Comparison of ENCODE assay signal across 18 cellular contexts in genomic region chr2:227876536-227876882, GRCh38. TPM values are rescaled to one million over a fixed set of nuclear protein-coding genes. Genes with fewer than 3 reads are reported as not detected.
DNase-seq lines count a peak whose midpoint lies in the region; ATAC-seq and TF ChIP-seq lines count a peak whose summit lies in the region.
"Had no signal": no experiment of that assay in that cellular context is flagged by ENCODE, and none has a peak within 500 bp of the region (broad histone marks: within the 10 kb centered on the region; RNA-seq: fewer than 3 reads in every experiment).

No MANE protein-coding gene starts in this region.

- CTCF ChIA-PET in activated CD8-positive, alpha-beta T cell treated with anti-CD3 and anti-CD28 coated beads for 36 hours (lab: Charles Lee): no interaction called here

- POLR2A ChIA-PET in activated CD8-positive, alpha-beta T cell treated with anti-CD3 and anti-CD28 coated beads for 36 hours (lab: Charles Lee): no interaction called here

- no peaks in the 10 kb centered on the region for H3K36me3 Mint-ChIP-seq in activated CD8-positive, alpha-beta T cell treated with anti-CD3 and anti-CD28 coated beads for 36 hours (ENCODE audit: low read depth)

- no peaks in the 10 kb centered on the region for H3K36me3 ChIP-seq in uterus
- H3K36me3 ChIP-seq: MG63 had no signal

- no peak for TF ChIP-seq POLR2A in uterus (IDR thresholded peaks at IDR 0.05)

- H3K4me3 ChIP-seq in uterus: no peak overlapping the region
- H3K4me3 ChIP-seq: MG63 had no signal

- H3K9me3 ChIP-seq in uterus: no peaks in the 10 kb centered on the region
- H3K9me3 ChIP-seq: MG63 had no signal

- intact Hi-C loops in activated CD8-positive, alpha-beta T cell treated with anti-CD3 and anti-CD28 coated beads for 36 hours (cut with micrococcal nuclease): no loop called here
- intact Hi-C loops in uterus (cut with DNase I; ENCODE audit: low total_unique reads): no loop called here

- ATAC-seq in SK-N-SH treated with all-trans-retinoic acid at 6 μM for 48 hours: peak; percentile 56
- no peak for ATAC-seq in activated CD8-positive, alpha-beta T cell treated with anti-CD3 and anti-CD28 coated beads for 36 hours
- ATAC-seq: HepG2 had no signal

- H3K9me3 Mint-ChIP-seq in activated CD8-positive, alpha-beta T cell treated with anti-CD3 and anti-CD28 coated beads for 36 hours: no peaks in the 10 kb centered on the region

- peak; percentile 33 for DNase-seq in 8988T
- peak; percentile 43 for DNase-seq in ELR (ENCODE audit: low read depth)
- DNase-seq in iris pigment epithelial cell (ENCODE audit: low read depth): peak; percentile 28
- no peak for DNase-seq in activated CD8-positive, alpha-beta T cell treated with anti-CD3 and anti-CD28 coated beads for 36 hours
- DNase-seq in iPS-NIHi11 (ENCODE audit: low spot score): no peak
- DNase-seq in uterus: no peak
- DNase-seq in COLO668 (lab: John Stamatoyannopoulos, UW; ENCODE audit: unreplicated experiment): no peak
- DNase-seq: AML-193, DMS79 treated with DMSO at 0.1 percent for 48 hours, NCI-H1105, NCI-H1930, NCI-H2171, NCI-H524, OCI-M1 had no signal

- H3K27ac Mint-ChIP-seq in activated CD8-positive, alpha-beta T cell treated with anti-CD3 and anti-CD28 coated beads for 36 hours: no peak overlapping the region

- H3K27ac ChIP-seq in uterus: no peak overlapping the region
- H3K27ac ChIP-seq: RWPE1 had no signal

- no peaks in the 10 kb centered on the region for H3K4me1 Mint-ChIP-seq in activated CD8-positive, alpha-beta T cell treated with anti-CD3 and anti-CD28 coated beads for 36 hours (ENCODE audit: low read depth)

- H3K4me1 ChIP-seq in uterus: no peaks in the 10 kb centered on the region

- no peak overlapping the region for H3K4me3 Mint-ChIP-seq in activated CD8-positive, alpha-beta T cell treated with anti-CD3 and anti-CD28 coated beads for 36 hours

- peaks cover 17% of the 10 kb centered on the region for H3K27me3 Mint-ChIP-seq in activated CD8-positive, alpha-beta T cell treated with anti-CD3 and anti-CD28 coated beads for 36 hours

- H3K27me3 ChIP-seq in uterus: no peaks in the 10 kb centered on the region
- H3K27me3 ChIP-seq: MG63 had no signal

- no peak for TF ChIP-seq CTCF in activated CD8-positive, alpha-beta T cell treated with anti-CD3 and anti-CD28 coated beads for 36 hours (IDR thresholded peaks at IDR 0.05)
- TF ChIP-seq CTCF in uterus (IDR thresholded peaks at IDR 0.05): no peak

TF ChIP-seq in SK-N-SH treated with all-trans-retinoic acid at 6 μM for 48 hours, 23 proteins besides CTCF, POLR2A, EP300 and RAD21:
- TF ChIP-seq ZNF8 (CRISPR knock-in tag; IDR thresholded peaks at IDR 0.05): no peak
- 0 out of 2 replicates have a peak, but pooled peaks have one; percentile 4 for TF ChIP-seq CREB5 (CRISPR knock-in tag; IDR thresholded peaks at IDR 0.05; ENCODE audit: low read depth)
TF ChIP-seq in SK-N-SH treated with all-trans-retinoic acid at 6 μM for 48 hours: peak in this region for 1.

RNA-seq across cellular contexts. Expression of gene DAW1, which starts 5.1 kb away (rescaled TPM):
- total RNA-seq in activated CD8-positive, alpha-beta T cell treated with anti-CD3 and anti-CD28 coated beads for 36 hours: not detected
- total RNA-seq in uterus: 1 to 10 TPM in 1 of 4 donors, under 1 TPM in 1, not detected in 2; 0.29 to 2.5 TPM
- total RNA-seq: HepG2 had no signal

Comparison
In these comparisons a context has a peak if more than half of its experiments do, and no peak if none do; other contexts are left out.
1. DNase-seq: peak in 8988T (single experiment), ELR (single experiment) and iris pigment epithelial cell (single experiment); none in activated CD8-positive, alpha-beta T cell treated with anti-CD3 and anti-CD28 coated beads for 36 hours (single experiment), iPS-NIHi11 (single experiment), uterus (0 of 2) and COLO668 (single experiment).